Comparison of ENCODE assay signal across 9 cellular contexts in genomic region chr10:132516771-132517725, GRCh38. TPM values are rescaled to one million over a fixed set of nuclear protein-coding genes. Genes with fewer than 3 reads are reported as not detected.
DNase-seq lines count a peak whose midpoint lies in the region; ATAC-seq, FAIRE-seq and TF ChIP-seq lines count a peak whose summit lies in the region.
"Had no signal": no experiment of that assay in that cellular context is flagged by ENCODE, and none has a peak within 500 bp of the region (broad histone marks: within the 10 kb centered on the region; RNA-seq: fewer than 3 reads in every experiment).

No MANE protein-coding gene starts in this region.

- DNase-seq in CD14-positive monocyte (ENCODE audit: low spot score) (peak; percentile 74), MV-4-11 (lab: John Stamatoyannopoulos, UW) (peak; percentile 84), cortex of kidney (lab: John Stamatoyannopoulos, UW) (peak; percentile 30), left colon (peak; percentile 78 to 84), substantia nigra (lab: John Stamatoyannopoulos, UW) (peak in 44 of 49 donors; percentile 12 to 97 (median 62)), NCI-H774 (lab: John Stamatoyannopoulos, UW) (no peak), D721Med (ENCODE audit: insufficient read length, low spot score) (no peak)
- DNase-seq in activated CD8-positive, alpha-beta memory T cell treated with anti-CD3 and anti-CD28 coated beads, Interleukin-2, amount 10 ng/mL, durations not matched to agents 7 days and 5 days, result no peak

- ATAC-seq in left colon, result peak; percentile 46
- ATAC-seq in activated CD8-positive, alpha-beta memory T cell treated with anti-CD3 and anti-CD28 coated beads, Interleukin-2, amount 10 ng/mL, durations not matched to agents 7 days and 5 days, result no peak

- peaks cover 25% of the 10 kb centered on the region for H3K4me1 Mint-ChIP-seq in CD14-positive monocyte
- H3K4me1 Mint-ChIP-seq in activated CD8-positive, alpha-beta memory T cell treated with anti-CD3 and anti-CD28 coated beads, Interleukin-2, amount 10 ng/mL, durations not matched to agents 7 days and 5 days, result no peaks in the 10 kb centered on the region

- FAIRE-seq in D721Med (lab: Jason Lieb, UNC), result no peak

- H3K27ac ChIP-seq in substantia nigra (ENCODE audit: low read depth, low read length, poor library complexity, severe bottlenecking), result no peak overlapping the region
- H3K27ac ChIP-seq: neutrophil had no signal

- H3K4me3 Mint-ChIP-seq in CD14-positive monocyte, result peak overlapping the region in 1 of 2 donors; percentile 42
- no peak overlapping the region for H3K4me3 Mint-ChIP-seq in activated CD8-positive, alpha-beta memory T cell treated with anti-CD3 and anti-CD28 coated beads, Interleukin-2, amount 10 ng/mL, durations not matched to agents 7 days and 5 days

- H3K9me3 Mint-ChIP-seq in CD14-positive monocyte, result peaks cover 5 to 16% (median 8%) of the 10 kb centered on the region in 7 donors
- no peaks in the 10 kb centered on the region for H3K9me3 Mint-ChIP-seq in activated CD8-positive, alpha-beta memory T cell treated with anti-CD3 and anti-CD28 coated beads, Interleukin-2, amount 10 ng/mL, durations not matched to agents 7 days and 5 days (ENCODE audit: low read depth)

- intact Hi-C loops in CD14-positive monocyte (cut with micrococcal nuclease), result no loop called here
- intact Hi-C loops in left colon (cut with DNase I, micrococcal nuclease), result no loop called here

- peaks cover 2 to 28% (median 13%) of the 10 kb centered on the region in 3 donors for H3K27me3 Mint-ChIP-seq in CD14-positive monocyte (ENCODE audit: low read depth in 3 of 3)
- H3K27me3 Mint-ChIP-seq in activated CD8-positive, alpha-beta memory T cell treated with anti-CD3 and anti-CD28 coated beads, Interleukin-2, amount 10 ng/mL, durations not matched to agents 7 days and 5 days, result no peaks in the 10 kb centered on the region

- H3K27ac Mint-ChIP-seq in CD14-positive monocyte, result no peak overlapping the region
- no peak overlapping the region for H3K27ac Mint-ChIP-seq in activated CD8-positive, alpha-beta memory T cell treated with anti-CD3 and anti-CD28 coated beads, Interleukin-2, amount 10 ng/mL, durations not matched to agents 7 days and 5 days

- no peaks in the 10 kb centered on the region for H3K36me3 Mint-ChIP-seq in CD14-positive monocyte
- H3K36me3 Mint-ChIP-seq in activated CD8-positive, alpha-beta memory T cell treated with anti-CD3 and anti-CD28 coated beads, Interleukin-2, amount 10 ng/mL, durations not matched to agents 7 days and 5 days, result no peaks in the 10 kb centered on the region

- CTCF ChIA-PET in activated CD8-positive, alpha-beta memory T cell treated with anti-CD3 and anti-CD28 coated beads, Interleukin-2, amount 10 ng/mL, durations not matched to agents 7 days and 5 days (lab: Charles Lee), result no interaction called here

- TF ChIP-seq CTCF in CD14-positive monocyte (IDR thresholded peaks at IDR 0.05), result no peak
- no peak for TF ChIP-seq CTCF in D721Med (IDR thresholded peaks at IDR 0.05; ENCODE audit: insufficient read depth, missing control alignments)

RNA-seq across cellular contexts. Expression of gene INPP5A, which starts 20.5 kb away (rescaled TPM):
- 1 to 10 TPM in 1 of 2 donors, under 1 TPM in 1; 0.87 to 2.9 TPM for polyA plus RNA-seq in CD14-positive monocyte
- 10 to 100 TPM; 35.6 to 42.2 TPM for total RNA-seq in left colon
- total RNA-seq in activated CD8-positive, alpha-beta memory T cell treated with anti-CD3 and anti-CD28 coated beads, Interleukin-2, amount 10 ng/mL, durations not matched to agents 7 days and 5 days, result 1 to 10 TPM; 6.6 to 7.0 TPM

Comparison
In these comparisons a context has a peak if more than half of its experiments do, and no peak if none do; other contexts are left out.
1. DNase-seq: peak in CD14-positive monocyte (single experiment), MV-4-11 (single experiment), cortex of kidney (single experiment), left colon (2 of 2) and substantia nigra (44 of 49); none in NCI-H774 (single experiment), activated CD8-positive, alpha-beta memory T cell treated with anti-CD3 and anti-CD28 coated beads, Interleukin-2, amount 10 ng/mL, durations not matched to agents 7 days and 5 days (single experiment) and D721Med (single experiment).
2. RNA of gene INPP5A, which starts 20.5 kb away (total RNA-seq): 35.6 to 42.2 TPM in left colon; 6.6 to 7.0 TPM in activated CD8-positive, alpha-beta memory T cell treated with anti-CD3 and anti-CD28 coated beads, Interleukin-2, amount 10 ng/mL, durations not matched to agents 7 days and 5 days; every median in the first group is over 4 times any median in the second.